In genomic region chr20:38091447-38092216, GRCh38 we compare ENCODE assay signal across 1 cellular context.
TF ChIP-seq lines count a peak whose summit lies in the region.

No MANE protein-coding gene starts in this region.

TF ChIP-seq in K562, 482 proteins besides CTCF, POLR2A, EP300 and RAD21 (continued from another document and continues in another):
- no peak for TF ChIP-seq GMEB1 (CRISPR knock-in tag; IDR thresholded peaks at IDR 0.05)
- no peak for TF ChIP-seq PBX2 (CRISPR knock-in tag; IDR thresholded peaks at IDR 0.05; ENCODE audit: low read depth)
- TF ChIP-seq PBX2 (tag; conservative IDR thresholded peaks at IDR 0.05; ENCODE audit: low read depth): peak; percentile 91
- TF ChIP-seq KDM2B (CRISPR knock-in tag; IDR thresholded peaks at IDR 0.05): no peak
- TF ChIP-seq, protein P1, sequence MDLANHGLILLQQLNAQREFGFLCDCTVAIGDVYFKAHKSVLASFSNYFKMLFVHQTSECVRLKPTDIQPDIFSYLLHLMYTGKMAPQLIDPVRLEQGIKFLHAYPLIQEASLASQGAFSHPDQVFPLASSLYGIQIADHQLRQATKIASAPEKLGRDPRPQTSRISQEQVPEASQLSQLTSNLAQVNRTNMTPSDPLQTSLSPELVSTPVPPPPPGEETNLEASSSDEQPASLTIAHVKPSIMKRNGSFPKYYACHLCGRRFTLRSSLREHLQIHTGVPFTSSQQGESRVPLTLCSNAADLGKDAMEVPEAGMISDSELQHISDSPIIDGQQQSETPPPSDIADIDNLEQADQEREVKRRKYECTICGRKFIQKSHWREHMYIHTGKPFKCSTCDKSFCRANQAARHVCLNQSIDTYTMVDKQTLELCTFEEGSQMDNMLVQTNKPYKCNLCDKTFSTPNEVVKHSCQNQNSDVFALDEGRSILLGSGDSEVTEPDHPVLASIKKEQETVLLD (IDR thresholded peaks at IDR 0.05): no peak
- TF ChIP-seq ZNF696 (CRISPR knock-in tag; conservative IDR thresholded peaks at IDR 0.05): no peak
- TF ChIP-seq NR3C1 (CRISPR knock-in tag; IDR thresholded peaks at IDR 0.05): no peak
- no peak for TF ChIP-seq CEBPG (CRISPR knock-in tag; IDR thresholded peaks at IDR 0.05)
- TF ChIP-seq CEBPG (tag; conservative IDR thresholded peaks at IDR 0.05 in 1 of 2, IDR thresholded peaks at IDR 0.05 in 1 of 2): 0 out of 4 replicates have a peak, but pooled peaks of 1 of the 2 experiments have one; percentile 39
- no peak for TF ChIP-seq MTA2 (IDR thresholded peaks at IDR 0.05; ENCODE audit: low read depth)
- no peak for TF ChIP-seq STAT5A (IDR thresholded peaks at IDR 0.05; ENCODE audit: borderline replicate concordance, low read length)
- TF ChIP-seq ZNF764 (CRISPR knock-in tag; IDR thresholded peaks at IDR 0.05; ENCODE audit: low read depth): no peak
- no peak for TF ChIP-seq NFATC3 (IDR thresholded peaks at IDR 0.05)
- TF ChIP-seq ZZZ3 (IDR thresholded peaks at IDR 0.05): no peak
- no peak for TF ChIP-seq POU5F1 (IDR thresholded peaks at IDR 0.05; ENCODE audit: borderline replicate concordance, low read depth, low read length, partially characterized antibody)
- no peak for TF ChIP-seq HNRNPUL1 (IDR thresholded peaks at IDR 0.05; ENCODE audit: low read length)
- TF ChIP-seq LEF1 (IDR thresholded peaks at IDR 0.05): 0 out of 2 replicates have a peak, but pooled peaks have one; percentile 32
- TF ChIP-seq ZNF124 (CRISPR knock-in tag; IDR thresholded peaks at IDR 0.05): no peak
- TF ChIP-seq, protein P2, sequence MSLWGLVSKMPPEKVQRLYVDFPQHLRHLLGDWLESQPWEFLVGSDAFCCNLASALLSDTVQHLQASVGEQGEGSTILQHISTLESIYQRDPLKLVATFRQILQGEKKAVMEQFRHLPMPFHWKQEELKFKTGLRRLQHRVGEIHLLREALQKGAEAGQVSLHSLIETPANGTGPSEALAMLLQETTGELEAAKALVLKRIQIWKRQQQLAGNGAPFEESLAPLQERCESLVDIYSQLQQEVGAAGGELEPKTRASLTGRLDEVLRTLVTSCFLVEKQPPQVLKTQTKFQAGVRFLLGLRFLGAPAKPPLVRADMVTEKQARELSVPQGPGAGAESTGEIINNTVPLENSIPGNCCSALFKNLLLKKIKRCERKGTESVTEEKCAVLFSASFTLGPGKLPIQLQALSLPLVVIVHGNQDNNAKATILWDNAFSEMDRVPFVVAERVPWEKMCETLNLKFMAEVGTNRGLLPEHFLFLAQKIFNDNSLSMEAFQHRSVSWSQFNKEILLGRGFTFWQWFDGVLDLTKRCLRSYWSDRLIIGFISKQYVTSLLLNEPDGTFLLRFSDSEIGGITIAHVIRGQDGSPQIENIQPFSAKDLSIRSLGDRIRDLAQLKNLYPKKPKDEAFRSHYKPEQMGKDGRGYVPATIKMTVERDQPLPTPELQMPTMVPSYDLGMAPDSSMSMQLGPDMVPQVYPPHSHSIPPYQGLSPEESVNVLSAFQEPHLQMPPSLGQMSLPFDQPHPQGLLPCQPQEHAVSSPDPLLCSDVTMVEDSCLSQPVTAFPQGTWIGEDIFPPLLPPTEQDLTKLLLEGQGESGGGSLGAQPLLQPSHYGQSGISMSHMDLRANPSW (CRISPR knock-in tag; IDR thresholded peaks at IDR 0.05): no peak
- peak; percentile 59; the same call in 1 of the 2 replicates for TF ChIP-seq JUN (IDR thresholded peaks at IDR 0.05; ENCODE audit: borderline replicate concordance, low read depth, low read length)
- no peak for TF ChIP-seq JUN (CRISPR knock-in tag; IDR thresholded peaks at IDR 0.05; ENCODE audit: borderline replicate concordance)
- TF ChIP-seq TSC22D4 (tag; IDR thresholded peaks at IDR 0.05): no peak
- TF ChIP-seq SRSF3 (IDR thresholded peaks at IDR 0.05; ENCODE audit: insufficient read depth, low read length): no peak
- peak; percentile 45; the same call in 1 of the 2 replicates for TF ChIP-seq SMARCE1 (IDR thresholded peaks at IDR 0.05)
- TF ChIP-seq SMAD3 (CRISPR knock-in tag; conservative IDR thresholded peaks at IDR 0.05): no peak
- TF ChIP-seq HSF4 (CRISPR knock-in tag; IDR thresholded peaks at IDR 0.05; ENCODE audit: borderline replicate concordance): 0 out of 2 replicates have a peak, but pooled peaks have one; percentile 14
- TF ChIP-seq FUS (optimal IDR thresholded peaks at IDR 0.05; ENCODE audit: low read depth, low read length): no peak
- TF ChIP-seq AFF1 (IDR thresholded peaks at IDR 0.05; ENCODE audit: low read depth in 1 of 2, partially characterized antibody in 2 of 2): peak in 1 of 2 experiments; percentile 13
- TF ChIP-seq NR2C1 (IDR thresholded peaks at IDR 0.05): no peak
- 0 out of 2 replicates have a peak, but pooled peaks have one; percentile 37 for TF ChIP-seq NR2C1 (tag; IDR thresholded peaks at IDR 0.05)
- TF ChIP-seq, protein P3, sequence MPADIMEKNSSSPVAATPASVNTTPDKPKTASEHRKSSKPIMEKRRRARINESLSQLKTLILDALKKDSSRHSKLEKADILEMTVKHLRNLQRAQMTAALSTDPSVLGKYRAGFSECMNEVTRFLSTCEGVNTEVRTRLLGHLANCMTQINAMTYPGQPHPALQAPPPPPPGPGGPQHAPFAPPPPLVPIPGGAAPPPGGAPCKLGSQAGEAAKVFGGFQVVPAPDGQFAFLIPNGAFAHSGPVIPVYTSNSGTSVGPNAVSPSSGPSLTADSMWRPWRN (IDR thresholded peaks at IDR 0.05; ENCODE audit: low read depth): no peak
- no peak for TF ChIP-seq ZNF23 (CRISPR knock-in tag; IDR thresholded peaks at IDR 0.05)
- TF ChIP-seq ARID2 (IDR thresholded peaks at IDR 0.05): no peak
- TF ChIP-seq POLR2AphosphoS2 (IDR thresholded peaks at IDR 0.05; ENCODE audit: low read length): no peak
- peak; percentile 43; the same call in 1 of the 2 replicates for TF ChIP-seq SMARCA4 (IDR thresholded peaks at IDR 0.05)
- no peak for TF ChIP-seq CREB3L1 (IDR thresholded peaks at IDR 0.05; ENCODE audit: borderline replicate concordance, low read depth)
- no peak for TF ChIP-seq BACH1 (tag; IDR thresholded peaks at IDR 0.05)
- no peak for TF ChIP-seq LARP7 (IDR thresholded peaks at IDR 0.05)
- TF ChIP-seq THAP7 (CRISPR knock-in tag; IDR thresholded peaks at IDR 0.05): no peak
- no peak for TF ChIP-seq SETDB1 (IDR thresholded peaks at IDR 0.05; ENCODE audit: low read length)
- no peak for TF ChIP-seq ZNF644 (tag; IDR thresholded peaks at IDR 0.05; ENCODE audit: low read depth)
- no peak for TF ChIP-seq PRPF4 (IDR thresholded peaks at IDR 0.05; ENCODE audit: insufficient read depth, low read depth, low read length, poor library complexity, severe bottlenecking)
- no peak for TF ChIP-seq NFE2 (IDR thresholded peaks at IDR 0.05; ENCODE audit: low read depth)
- TF ChIP-seq, protein P4, sequence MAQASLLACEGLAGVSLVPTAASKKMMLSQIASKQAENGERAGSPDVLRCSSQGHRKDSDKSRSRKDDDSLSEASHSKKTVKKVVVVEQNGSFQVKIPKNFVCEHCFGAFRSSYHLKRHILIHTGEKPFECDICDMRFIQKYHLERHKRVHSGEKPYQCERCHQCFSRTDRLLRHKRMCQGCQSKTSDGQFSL (CRISPR knock-in tag; IDR thresholded peaks at IDR 0.05): no peak
- TF ChIP-seq, protein P4 (tag; IDR thresholded peaks at IDR 0.05): 0 out of 4 replicates have a peak, but pooled peaks of 1 of the 2 experiments have one; percentile 36
- TF ChIP-seq, protein P5, sequence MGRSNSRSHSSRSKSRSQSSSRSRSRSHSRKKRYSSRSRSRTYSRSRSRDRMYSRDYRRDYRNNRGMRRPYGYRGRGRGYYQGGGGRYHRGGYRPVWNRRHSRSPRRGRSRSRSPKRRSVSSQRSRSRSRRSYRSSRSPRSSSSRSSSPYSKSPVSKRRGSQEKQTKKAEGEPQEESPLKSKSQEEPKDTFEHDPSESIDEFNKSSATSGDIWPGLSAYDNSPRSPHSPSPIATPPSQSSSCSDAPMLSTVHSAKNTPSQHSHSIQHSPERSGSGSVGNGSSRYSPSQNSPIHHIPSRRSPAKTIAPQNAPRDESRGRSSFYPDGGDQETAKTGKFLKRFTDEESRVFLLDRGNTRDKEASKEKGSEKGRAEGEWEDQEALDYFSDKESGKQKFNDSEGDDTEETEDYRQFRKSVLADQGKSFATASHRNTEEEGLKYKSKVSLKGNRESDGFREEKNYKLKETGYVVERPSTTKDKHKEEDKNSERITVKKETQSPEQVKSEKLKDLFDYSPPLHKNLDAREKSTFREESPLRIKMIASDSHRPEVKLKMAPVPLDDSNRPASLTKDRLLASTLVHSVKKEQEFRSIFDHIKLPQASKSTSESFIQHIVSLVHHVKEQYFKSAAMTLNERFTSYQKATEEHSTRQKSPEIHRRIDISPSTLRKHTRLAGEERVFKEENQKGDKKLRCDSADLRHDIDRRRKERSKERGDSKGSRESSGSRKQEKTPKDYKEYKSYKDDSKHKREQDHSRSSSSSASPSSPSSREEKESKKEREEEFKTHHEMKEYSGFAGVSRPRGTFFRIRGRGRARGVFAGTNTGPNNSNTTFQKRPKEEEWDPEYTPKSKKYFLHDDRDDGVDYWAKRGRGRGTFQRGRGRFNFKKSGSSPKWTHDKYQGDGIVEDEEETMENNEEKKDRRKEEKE (IDR thresholded peaks at IDR 0.05; ENCODE audit: borderline replicate concordance in 1 of 2, control insufficient read depth in 1 of 2, low read depth in 2 of 2, low read length in 1 of 2): no peak
